In the genomic region with DNA sequence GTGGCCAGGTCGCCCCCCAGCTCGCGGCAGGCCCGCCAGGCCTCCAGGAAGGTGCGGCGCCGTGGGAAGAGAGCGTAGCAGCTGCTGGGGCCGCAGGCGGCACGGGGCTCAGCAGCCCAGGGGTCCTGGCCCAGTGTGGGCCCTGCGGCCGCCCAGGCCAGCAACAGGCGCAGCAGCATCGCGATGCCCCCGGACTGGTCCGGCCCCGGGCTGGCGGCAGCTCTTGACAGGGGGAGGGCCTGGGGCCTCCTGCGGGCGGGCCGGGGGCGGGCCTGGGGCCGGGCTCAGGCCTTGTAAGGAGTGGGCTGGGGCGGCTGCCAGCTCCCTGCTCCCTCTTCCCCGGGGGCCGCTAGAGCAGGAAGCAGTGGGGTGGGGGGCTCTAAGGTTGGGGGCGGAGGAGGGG, we compare ENCODE assay signal across 8 cellular contexts. TPM values are rescaled to one million over a fixed set of nuclear protein-coding genes. Genes with fewer than 3 reads are reported as not detected.
DNase-seq lines count a peak whose midpoint lies in the region; ATAC-seq and TF ChIP-seq lines count a peak whose summit lies in the region.

A gene with protein sequence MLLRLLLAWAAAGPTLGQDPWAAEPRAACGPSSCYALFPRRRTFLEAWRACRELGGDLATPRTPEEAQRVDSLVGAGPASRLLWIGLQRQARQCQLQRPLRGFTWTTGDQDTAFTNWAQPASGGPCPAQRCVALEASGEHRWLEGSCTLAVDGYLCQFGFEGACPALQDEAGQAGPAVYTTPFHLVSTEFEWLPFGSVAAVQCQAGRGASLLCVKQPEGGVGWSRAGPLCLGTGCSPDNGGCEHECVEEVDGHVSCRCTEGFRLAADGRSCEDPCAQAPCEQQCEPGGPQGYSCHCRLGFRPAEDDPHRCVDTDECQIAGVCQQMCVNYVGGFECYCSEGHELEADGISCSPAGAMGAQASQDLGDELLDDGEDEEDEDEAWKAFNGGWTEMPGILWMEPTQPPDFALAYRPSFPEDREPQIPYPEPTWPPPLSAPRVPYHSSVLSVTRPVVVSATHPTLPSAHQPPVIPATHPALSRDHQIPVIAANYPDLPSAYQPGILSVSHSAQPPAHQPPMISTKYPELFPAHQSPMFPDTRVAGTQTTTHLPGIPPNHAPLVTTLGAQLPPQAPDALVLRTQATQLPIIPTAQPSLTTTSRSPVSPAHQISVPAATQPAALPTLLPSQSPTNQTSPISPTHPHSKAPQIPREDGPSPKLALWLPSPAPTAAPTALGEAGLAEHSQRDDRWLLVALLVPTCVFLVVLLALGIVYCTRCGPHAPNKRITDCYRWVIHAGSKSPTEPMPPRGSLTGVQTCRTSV (minus strand): TSS at position 196 of the 403 bp plus-strand sequence. CDS start 17 bp downstream, at position 179.

- no peak for TF ChIP-seq CTCF in HFFc6 (IDR thresholded peaks at IDR 0.05)

- H3K4me1 ChIP-seq in iPS-20b (ENCODE audit: insufficient read depth, low read length): peaks cover 19% of the 10 kb centered on the region

- WGBS in adipose tissue, 3 donors: 11 to 30% (median 13%) methylated on average over 19 to 29 of the region's 29 CpGs

- DNase-seq in HFFc6: peak; percentile 49
- DNase-seq in MG63: no peak
- no peak for DNase-seq in NCI-H1092 (lab: John Stamatoyannopoulos, UW)

- H3K4me3 Mint-ChIP-seq in HFFc6: peak within 1 kb of the TSS; percentile 91
- H3K4me3 Mint-ChIP-seq in stimulated activated memory B cell treated with anti-CD40 and anti-IgM and Interleukin-4, amounts not matched to agents 10 μg/mL and 1 μg/mL and 100 μg/mL, for 72 hours: peak within 1 kb of the TSS; percentile 48

- H3K9me3 Mint-ChIP-seq in HFFc6: peaks cover 11% of the 10 kb centered on the region
- no peaks in the 10 kb centered on the region for H3K9me3 Mint-ChIP-seq in stimulated activated memory B cell treated with anti-CD40 and anti-IgM and Interleukin-4, amounts not matched to agents 10 μg/mL and 1 μg/mL and 100 μg/mL, for 72 hours

- peaks cover 53% of the 10 kb centered on the region for H3K4me1 Mint-ChIP-seq in HFFc6 (ENCODE audit: low read depth)
- peaks cover 41% of the 10 kb centered on the region for H3K4me1 Mint-ChIP-seq in stimulated activated memory B cell treated with anti-CD40 and anti-IgM and Interleukin-4, amounts not matched to agents 10 μg/mL and 1 μg/mL and 100 μg/mL, for 72 hours

- H3K36me3 ChIP-seq in iPS-20b (ENCODE audit: insufficient read depth, low read depth, low read length) (no peaks in the 10 kb centered on the region), MG63 (no peaks in the 10 kb centered on the region)

- H3K9ac ChIP-seq in iPS-20b (ENCODE audit: low read depth, low read length): peak within 1 kb of the TSS; percentile 55; the same call in 1 of the 2 replicates

- H3K27ac ChIP-seq in adipose tissue (ENCODE audit: low read depth, low read length) (peak within 1 kb of the TSS; percentile 72), iPS-20b (ENCODE audit: low read length) (peak within 1 kb of the TSS; percentile 34)

- H3K27me3 ChIP-seq in iPS-20b (ENCODE audit: insufficient read depth, low read length) (peaks cover 14% of the 10 kb centered on the region), MG63 (no peaks in the 10 kb centered on the region)

- peaks cover 9% of the 10 kb centered on the region for H3K27me3 Mint-ChIP-seq in HFFc6 (ENCODE audit: insufficient read depth)
- H3K27me3 Mint-ChIP-seq in stimulated activated memory B cell treated with anti-CD40 and anti-IgM and Interleukin-4, amounts not matched to agents 10 μg/mL and 1 μg/mL and 100 μg/mL, for 72 hours: no peaks in the 10 kb centered on the region

- no peak for ATAC-seq in stimulated activated memory B cell treated with anti-CD40 and anti-IgM and Interleukin-4, amounts not matched to agents 10 μg/mL and 1 μg/mL and 100 μg/mL, for 72 hours
- ATAC-seq in HG03045 (IDR thresholded peaks at IDR 0.05; ENCODE audit: unreplicated experiment) (no peak), GM21576 (IDR thresholded peaks at IDR 0.05; ENCODE audit: unreplicated experiment) (no peak)

- H3K36me3 Mint-ChIP-seq in HFFc6 (ENCODE audit: low read depth): peaks cover 29% of the 10 kb centered on the region
- no peaks in the 10 kb centered on the region for H3K36me3 Mint-ChIP-seq in stimulated activated memory B cell treated with anti-CD40 and anti-IgM and Interleukin-4, amounts not matched to agents 10 μg/mL and 1 μg/mL and 100 μg/mL, for 72 hours

- H3K27ac Mint-ChIP-seq in HFFc6: peak within 1 kb of the TSS; percentile 97
- H3K27ac Mint-ChIP-seq in stimulated activated memory B cell treated with anti-CD40 and anti-IgM and Interleukin-4, amounts not matched to agents 10 μg/mL and 1 μg/mL and 100 μg/mL, for 72 hours: peak within 1 kb of the TSS; percentile 83

- H3K4me3 ChIP-seq in iPS-20b (ENCODE audit: low read length) (peak within 1 kb of the TSS; percentile 12; the same call in 1 of the 2 replicates), MG63 (no peak within 1 kb of the TSS)

- H3K9me3 ChIP-seq in iPS-20b (ENCODE audit: insufficient read depth, low read depth, low read length): no peaks in the 10 kb centered on the region
- 0 out of 2 replicates have a peak, but pooled peaks cover 2% of the 10 kb centered on the region for H3K9me3 ChIP-seq in MG63

RNA-seq across cellular contexts. Expression of the gene that starts here (rescaled TPM):
- 100 to 1,000 TPM; 437 to 739 (median 687) TPM for total RNA-seq in HFFc6 (2021; fragmentation: NEBNext Ultra II Directional; extraction: Animal tissue kit (Norgen Biotek cat#: 25700))
- 100 to 1,000 TPM in 1 of 3 donors, 10 to 100 TPM in 2; 22.3 to 327 (median 55.8) TPM for polyA plus RNA-seq in adipose tissue
- not detected in 2 replicates for total RNA-seq in MG63 (2014; rRNA removed; shearing (Covaris generic); ENCODE audit: low replicate concordance)

Comparison
In these comparisons a context has a peak if more than half of its experiments do, and no peak if none do; other contexts are left out.
1. RNA of the gene that starts here (total RNA-seq): 437 to 739 TPM in HFFc6; not detected in MG63; every median in the first group is over 100 times any median in the second.